27 cellular contexts compared by ENCODE assay signal in the genomic region with DNA sequence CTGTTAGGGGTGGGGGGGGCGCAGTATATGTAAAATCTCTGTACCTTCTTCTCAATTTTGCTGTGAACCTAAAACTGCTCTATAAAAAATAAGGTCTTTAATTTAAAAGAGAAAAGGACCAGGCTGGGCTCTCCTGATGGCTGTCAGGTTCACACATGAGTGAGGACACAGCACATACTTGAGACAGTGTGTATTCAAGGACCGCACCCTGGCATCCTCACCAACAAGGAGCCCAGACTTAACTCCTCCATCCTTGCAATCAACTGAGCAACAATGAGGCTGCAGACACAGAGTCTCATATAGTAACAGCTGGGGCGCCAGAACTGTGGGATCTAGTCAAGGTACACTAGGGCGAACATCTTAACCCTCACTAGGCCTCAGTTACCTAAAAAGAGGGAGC. TPM values are rescaled to one million over a fixed set of nuclear protein-coding genes. Genes with fewer than 3 reads are reported as not detected.
DNase-seq lines count a peak whose midpoint lies in the region; ATAC-seq and TF ChIP-seq lines count a peak whose summit lies in the region.
"Had no signal": no experiment of that assay in that cellular context is flagged by ENCODE, and none has a peak within 500 bp of the region (broad histone marks: within the 10 kb centered on the region; RNA-seq: fewer than 3 reads in every experiment).

No MANE protein-coding gene starts in this region.

- no peaks in the 10 kb centered on the region for H3K9me3 ChIP-seq in skeletal muscle tissue (ENCODE audit: control insufficient read depth in 3 of 3, low read length in 3 of 3)
- H3K9me3 ChIP-seq: lower lobe of right lung, mucosa of descending colon, ovary, right atrium auricular region, thoracic aorta had no signal

- H3K27me3 ChIP-seq in skeletal muscle tissue (ENCODE audit: control insufficient read depth in 3 of 3, insufficient read depth in 3 of 3, low read length in 3 of 3) = no peaks in the 10 kb centered on the region
- H3K27me3 ChIP-seq: ovary, right atrium auricular region had no signal

- H3K36me3 ChIP-seq in skeletal muscle tissue (ENCODE audit: control insufficient read depth in 3 of 3, insufficient read depth in 3 of 3, low read length in 3 of 3) = peaks cover 3 to 14% (median 8%) of the 10 kb centered on the region in 3 donors
- H3K36me3 ChIP-seq: ovary, right atrium auricular region, thoracic aorta had no signal

- no peak for TF ChIP-seq CTCF in Calu3 (IDR thresholded peaks at IDR 0.05; ENCODE audit: unreplicated experiment)

- peak overlapping the region; percentile 37 for H3K27ac Mint-ChIP-seq in activated CD4-positive, alpha-beta T cell treated with anti-CD3 and anti-CD28 coated beads, Interleukin-2, amount 10 ng/mL, durations not matched to agents 24 days and 14 days
- peak overlapping the region; percentile 60 for H3K27ac Mint-ChIP-seq in Calu3 (ENCODE audit: unreplicated experiment)
- peak overlapping the region; percentile 89 for H3K27ac Mint-ChIP-seq in activated T-helper 2 cell treated with anti-CD3 and anti-CD28 coated beads, Interferon-gamma antibody, Interleukin-2, Interleukin-4, amounts not matched to agents 10 μg/mL and 5 μg/mL and 100 μg/mL, durations not matched to agents 14 hours and 24 hours and 36 hours
- H3K27ac Mint-ChIP-seq: GM23338, nephron progenitor cell had no signal

- CTCF ChIA-PET in Calu3 (lab: Charles Lee) = interaction anchor here (1.0 kb wide), 1 partner anchor 44 kb away, joined by 3 read pairs; no protein-coding TSS in a partner anchor

- H3K27me3 Mint-ChIP-seq in activated CD4-positive, alpha-beta T cell treated with anti-CD3 and anti-CD28 coated beads, Interleukin-2, amount 10 ng/mL, durations not matched to agents 24 days and 14 days = no peaks in the 10 kb centered on the region
- H3K27me3 Mint-ChIP-seq in Calu3 (ENCODE audit: unreplicated experiment) = no peaks in the 10 kb centered on the region
- H3K27me3 Mint-ChIP-seq in activated T-helper 2 cell treated with anti-CD3 and anti-CD28 coated beads, Interferon-gamma antibody, Interleukin-2, Interleukin-4, amounts not matched to agents 10 μg/mL and 5 μg/mL and 100 μg/mL, durations not matched to agents 14 hours and 24 hours and 36 hours (ENCODE audit: low read depth) = no peaks in the 10 kb centered on the region
- H3K27me3 Mint-ChIP-seq: CD4-positive, alpha-beta T cell had no signal

- no peak for DNase-seq in activated CD4-positive, alpha-beta T cell treated with anti-CD3 and anti-CD28 coated beads, Interleukin-2, amount 10 ng/mL, durations not matched to agents 24 days and 14 days
- DNase-seq in activated CD4-positive, alpha-beta T cell treated with anti-CD3 and anti-CD28 coated beads, Interleukin-2, amount 50 U/mL, for 48 hours = no peak
- DNase-seq in Calu3 = no peak
- DNase-seq in activated T-helper 2 cell treated with anti-CD3 and anti-CD28 coated beads, Interferon-gamma antibody, Interleukin-2, Interleukin-4, amounts not matched to agents 10 μg/mL and 5 μg/mL and 100 μg/mL, durations not matched to agents 14 hours and 24 hours and 36 hours (ENCODE audit: low spot score) = no peak
- no peak for DNase-seq in SIG-M5 (lab: John Stamatoyannopoulos, UW)
- no peak for DNase-seq in EL
- DNase-seq: activated CD4-positive, alpha-beta T cell treated with anti-CD3 and anti-CD28 coated beads, Interleukin-2, amount 50 U/mL, for 1 hour; activated effector memory CD4-positive, alpha-beta T cell treated with anti-CD3 and anti-CD28 coated beads, Interleukin-2, amount 50 U/mL, for 16 hours; CD4-positive, alpha-beta T cell; DMS 273 treated with DMSO at 0.1 percent for 48 hours; kidney; lower lobe of right lung; mucosa of descending colon; NCI-H1694 treated with DMSO at 0.1 percent for 48 hours; nephron progenitor cell; ovary; stimulated activated CD4-positive, alpha-beta T cell treated with anti-CD3 and anti-CD28 coated beads, Interleukin-12 subunit alpha, Interleukin-12 subunit beta, amount 100 ng/mL, for 4 hours; stimulated activated CD4-positive, alpha-beta T cell treated with anti-CD3 and anti-CD28 coated beads, Interleukin-4, amount 100 ng/mL, for 1 hour; stimulated activated naive CD4-positive, alpha-beta T cell had no signal

- H3K4me1 Mint-ChIP-seq in activated CD4-positive, alpha-beta T cell treated with anti-CD3 and anti-CD28 coated beads, Interleukin-2, amount 10 ng/mL, durations not matched to agents 24 days and 14 days = peaks cover 73% of the 10 kb centered on the region
- H3K4me1 Mint-ChIP-seq in Calu3 (ENCODE audit: low read depth, unreplicated experiment) = peaks cover 82% of the 10 kb centered on the region
- peaks cover 83% of the 10 kb centered on the region for H3K4me1 Mint-ChIP-seq in activated T-helper 2 cell treated with anti-CD3 and anti-CD28 coated beads, Interferon-gamma antibody, Interleukin-2, Interleukin-4, amounts not matched to agents 10 μg/mL and 5 μg/mL and 100 μg/mL, durations not matched to agents 14 hours and 24 hours and 36 hours (ENCODE audit: low read depth)

- H3K4me3 Mint-ChIP-seq in activated CD4-positive, alpha-beta T cell treated with anti-CD3 and anti-CD28 coated beads, Interleukin-2, amount 10 ng/mL, durations not matched to agents 24 days and 14 days = no peak overlapping the region
- H3K4me3 Mint-ChIP-seq in Calu3 (ENCODE audit: low read depth, unreplicated experiment) = no peak overlapping the region
- H3K4me3 Mint-ChIP-seq in activated T-helper 2 cell treated with anti-CD3 and anti-CD28 coated beads, Interferon-gamma antibody, Interleukin-2, Interleukin-4, amounts not matched to agents 10 μg/mL and 5 μg/mL and 100 μg/mL, durations not matched to agents 14 hours and 24 hours and 36 hours (ENCODE audit: low read depth) = no peak overlapping the region
- H3K4me3 Mint-ChIP-seq: CD4-positive, alpha-beta T cell; GM23338; nephron progenitor cell had no signal

- no TSS peak for BruUV-seq in Calu3 (replicated peaks; lab: Mats Ljungman, UMichigan)

- peaks cover 65 to 76% (median 66%) of the 10 kb centered on the region in 3 donors for H3K4me1 ChIP-seq in skeletal muscle tissue (ENCODE audit: control insufficient read depth in 3 of 3, insufficient read depth in 3 of 3, low read length in 3 of 3)

- peak overlapping the region; percentile 31 for H3K27ac ChIP-seq in skeletal muscle tissue (ENCODE audit: low read depth, low read length)
- H3K27ac ChIP-seq: HL-60, ovary, right atrium auricular region had no signal

- H3K9me3 Mint-ChIP-seq in activated CD4-positive, alpha-beta T cell treated with anti-CD3 and anti-CD28 coated beads, Interleukin-2, amount 10 ng/mL, durations not matched to agents 24 days and 14 days = no peaks in the 10 kb centered on the region
- H3K9me3 Mint-ChIP-seq in Calu3 (ENCODE audit: low read depth, unreplicated experiment) = no peaks in the 10 kb centered on the region
- H3K9me3 Mint-ChIP-seq in activated T-helper 2 cell treated with anti-CD3 and anti-CD28 coated beads, Interferon-gamma antibody, Interleukin-2, Interleukin-4, amounts not matched to agents 10 μg/mL and 5 μg/mL and 100 μg/mL, durations not matched to agents 14 hours and 24 hours and 36 hours = no peaks in the 10 kb centered on the region
- H3K9me3 Mint-ChIP-seq: CD4-positive, alpha-beta T cell; GM23338; nephron progenitor cell had no signal

- peaks cover 84% of the 10 kb centered on the region for H3K36me3 Mint-ChIP-seq in activated CD4-positive, alpha-beta T cell treated with anti-CD3 and anti-CD28 coated beads, Interleukin-2, amount 10 ng/mL, durations not matched to agents 24 days and 14 days (ENCODE audit: low read depth)
- H3K36me3 Mint-ChIP-seq in Calu3 (ENCODE audit: insufficient read depth, unreplicated experiment) = peaks cover 93% of the 10 kb centered on the region
- H3K36me3 Mint-ChIP-seq in activated T-helper 2 cell treated with anti-CD3 and anti-CD28 coated beads, Interferon-gamma antibody, Interleukin-2, Interleukin-4, amounts not matched to agents 10 μg/mL and 5 μg/mL and 100 μg/mL, durations not matched to agents 14 hours and 24 hours and 36 hours (ENCODE audit: low read depth) = peaks cover 95% of the 10 kb centered on the region

- intact Hi-C loops in activated CD4-positive, alpha-beta T cell treated with anti-CD3 and anti-CD28 coated beads, Interleukin-2, amount 10 ng/mL, durations not matched to agents 24 days and 14 days (cut with micrococcal nuclease) = no loop called here
- intact Hi-C loops in Calu3 (cut with micrococcal nuclease; ENCODE audit: unreplicated experiment) = no loop called here
- intact Hi-C loops in activated T-helper 2 cell treated with anti-CD3 and anti-CD28 coated beads, Interferon-gamma antibody, Interleukin-2, Interleukin-4, amounts not matched to agents 10 μg/mL and 5 μg/mL and 100 μg/mL, durations not matched to agents 14 hours and 24 hours and 36 hours (cut with micrococcal nuclease) = no loop called here

- no peak overlapping the region for H3K4me3 ChIP-seq in skeletal muscle tissue (ENCODE audit: low read length in 3 of 3)
- H3K4me3 ChIP-seq: GM23338, lower lobe of right lung, mucosa of descending colon, ovary, right atrium auricular region, thoracic aorta had no signal

- no peak for ATAC-seq in HG03095 (IDR thresholded peaks at IDR 0.05; ENCODE audit: unreplicated experiment)
- ATAC-seq: GM23338, lower lobe of right lung, mucosa of descending colon, Right ventricle myocardium inferior had no signal

- H3K9ac ChIP-seq in skeletal muscle tissue (ENCODE audit: low read depth in 1 of 3, low read length in 3 of 3) = no peak overlapping the region

RNA-seq across cellular contexts. Expression of a gene that starts 9.8 kb away (rescaled TPM):
- 345 and 360 TPM in 2 replicates for total RNA-seq in activated CD4-positive, alpha-beta T cell treated with anti-CD3 and anti-CD28 coated beads, Interleukin-2, amount 10 ng/mL, durations not matched to agents 24 days and 14 days
- 321 and 339 TPM in 2 replicates for total RNA-seq in Calu3 (2022)
- 473 and 477 TPM in 2 replicates for total RNA-seq in activated T-helper 2 cell treated with anti-CD3 and anti-CD28 coated beads, Interferon-gamma antibody, Interleukin-2, Interleukin-4, amounts not matched to agents 10 μg/mL and 5 μg/mL and 100 μg/mL, durations not matched to agents 14 hours and 24 hours and 36 hours
- total RNA-seq in skeletal muscle tissue = 42.8 TPM

RNA-seq across cellular contexts. Expression of a gene that starts 50.6 kb away (rescaled TPM):
- not detected in 2 replicates for total RNA-seq in activated CD4-positive, alpha-beta T cell treated with anti-CD3 and anti-CD28 coated beads, Interleukin-2, amount 10 ng/mL, durations not matched to agents 24 days and 14 days
- total RNA-seq in Calu3 (2022) (not detected in 2 replicates), skeletal muscle tissue (33.4 TPM)
- total RNA-seq in activated T-helper 2 cell treated with anti-CD3 and anti-CD28 coated beads, Interferon-gamma antibody, Interleukin-2, Interleukin-4, amounts not matched to agents 10 μg/mL and 5 μg/mL and 100 μg/mL, durations not matched to agents 14 hours and 24 hours and 36 hours = 0.46 TPM in 1 of 2 replicates, not detected in the other
- total RNA-seq: A172 had no signal

Comparison
In these comparisons a context has a peak if more than half of its experiments do, and no peak if none do; other contexts are left out.
1. H3K27ac Mint-ChIP-seq: peak in every context shown above with its lines; median percentile 89 in activated T-helper 2 cell treated with anti-CD3 and anti-CD28 coated beads, Interferon-gamma antibody, Interleukin-2, Interleukin-4, amounts not matched to agents 10 μg/mL and 5 μg/mL and 100 μg/mL, durations not matched to agents 14 hours and 24 hours and 36 hours; 60 in Calu3; 37 in activated CD4-positive, alpha-beta T cell treated with anti-CD3 and anti-CD28 coated beads, Interleukin-2, amount 10 ng/mL, durations not matched to agents 24 days and 14 days.
2. RNA of a gene that starts 50.6 kb away (total RNA-seq): 33.4 TPM in skeletal muscle tissue (single experiment); not detected in activated CD4-positive, alpha-beta T cell treated with anti-CD3 and anti-CD28 coated beads, Interleukin-2, amount 10 ng/mL, durations not matched to agents 24 days and 14 days, not detected in Calu3 and 0.46 TPM in activated T-helper 2 cell treated with anti-CD3 and anti-CD28 coated beads, Interferon-gamma antibody, Interleukin-2, Interleukin-4, amounts not matched to agents 10 μg/mL and 5 μg/mL and 100 μg/mL, durations not matched to agents 14 hours and 24 hours and 36 hours; every median in the first group is over 10 times any median in the second.